17 cellular contexts compared by ENCODE assay signal in genomic region chr6:37254881-37255280, GRCh38. TPM values are rescaled to one million over a fixed set of nuclear protein-coding genes. Genes with fewer than 3 reads are reported as not detected.
DNase-seq lines count a peak whose midpoint lies in the region; ATAC-seq, FAIRE-seq and TF ChIP-seq lines count a peak whose summit lies in the region.
"Had no signal": no experiment of that assay in that cellular context is flagged by ENCODE, and none has a peak within 500 bp of the region (broad histone marks: within the 10 kb centered on the region; RNA-seq: fewer than 3 reads in every experiment).

No MANE protein-coding gene starts in this region.

- peaks cover 21% of the 10 kb centered on the region for H3K79me2 ChIP-seq in HepG2 (ENCODE audit: insufficient read depth, low read length)

- no peak overlapping the region for H4K91ac ChIP-seq in mesenchymal stem cell (ENCODE audit: low read length)

- POLR2A ChIA-PET in HepG2 (lab: Yijun Ruan, JAX), result no interaction called here

- H3K4me1 ChIP-seq in HepG2 (ENCODE audit: insufficient read depth, low read length) (peaks cover 32% of the 10 kb centered on the region), right lobe of liver (no peaks in the 10 kb centered on the region), mesenchymal stem cell (ENCODE audit: control insufficient read depth, insufficient read depth, low read depth, low read length) (no peaks in the 10 kb centered on the region)

- ATAC-seq in HepG2 (no peak), right lobe of liver (no peak), T-helper 17 cell (no peak), GM21390 (IDR thresholded peaks at IDR 0.05; ENCODE audit: unreplicated experiment) (no peak)

- WGBS in HepG2 (ENCODE audit: low lambda C conversion rate), result 87% methylated on average over 5 of the region's 5 CpGs
- 95% methylated on average over 4 of the region's 5 CpGs for WGBS in right lobe of liver (ENCODE audit: insufficient coverage, low coverage, low lambda C conversion rate, missing lambda C conversion rate)
- WGBS in mesenchymal stem cell, result 81% methylated on average over 5 of the region's 5 CpGs

- H4K20me1 ChIP-seq in HepG2 (ENCODE audit: insufficient read depth, low read length), result no peaks in the 10 kb centered on the region
- H4K20me1 ChIP-seq: BLaER1 had no signal

- H3K27me3 ChIP-seq in HepG2 (ENCODE audit: control insufficient read depth in 1 of 2, insufficient read depth in 2 of 2, low read length in 2 of 2) (no peaks in the 10 kb centered on the region; a peak in 1 of 5 replicates), right lobe of liver (no peaks in the 10 kb centered on the region), mesenchymal stem cell (ENCODE audit: control insufficient read depth in 1 of 2, insufficient read depth in 1 of 2, low read length in 2 of 2) (no peaks in the 10 kb centered on the region)
- H3K27me3 ChIP-seq: BLaER1 had no signal

- H3K4me2 ChIP-seq in HepG2 (ENCODE audit: low read depth, low read length) (no peak overlapping the region), mesenchymal stem cell (ENCODE audit: low read length, poor library complexity, severe bottlenecking) (no peak overlapping the region)
- H3K4me2 ChIP-seq: BLaER1 had no signal

- no peak for TF ChIP-seq EP300 in HepG2 (IDR thresholded peaks at IDR 0.05; ENCODE audit: low read depth in 2 of 2, low read length in 2 of 2)
- no peak for TF ChIP-seq EP300 in HepG2 (CRISPR knock-in tag; IDR thresholded peaks at IDR 0.05; ENCODE audit: borderline replicate concordance)

- no peak overlapping the region for H2AFZ ChIP-seq in HepG2 (ENCODE audit: low read length)
- H2AFZ ChIP-seq in mesenchymal stem cell (ENCODE audit: low read depth, low read length), result peak overlapping the region; percentile 14

- no peak overlapping the region for H2BK5ac ChIP-seq in mesenchymal stem cell (ENCODE audit: low read depth, low read length, poor library complexity, severe bottlenecking)

- peaks cover 19% of the 10 kb centered on the region for H3K4me1 Mint-ChIP-seq in T-helper 17 cell

- H3K4me3 ChIP-seq in HepG2 (replicated peaks in 1 of 3; ENCODE audit: insufficient read depth in 1 of 3, low read depth in 2 of 3, low read length in 3 of 3) (no peak overlapping the region), right lobe of liver (no peak overlapping the region), mesenchymal stem cell (ENCODE audit: insufficient read depth in 1 of 2, low read depth in 1 of 2, low read length in 2 of 2) (no peak overlapping the region)
- H3K4me3 ChIP-seq: BLaER1, HAP-1 had no signal

- no peak overlapping the region for H3K4me3 Mint-ChIP-seq in T-helper 17 cell
- H3K4me3 Mint-ChIP-seq: HFFc6 had no signal

- in situ Hi-C loops in HepG2 (cut with HindIII; ENCODE audit: extremely low pct_ligation_motif_present, low pct_unique_long_range_greater_than_20kb), result no loop called here

- TF ChIP-seq POLR2A in HepG2 (IDR thresholded peaks at IDR 0.05; ENCODE audit: insufficient read depth in 1 of 2, low read depth in 2 of 2, low read length in 2 of 2) (no peak), right lobe of liver (IDR thresholded peaks at IDR 0.05) (no peak)

- no peak overlapping the region for H3K14ac ChIP-seq in mesenchymal stem cell (ENCODE audit: low read length in 2 of 2)

- H3K4ac ChIP-seq in mesenchymal stem cell (ENCODE audit: low read depth in 1 of 2, low read length in 2 of 2), result no peak overlapping the region

- H3K36me3 ChIP-seq in HepG2 (replicated peaks in 1 of 2; ENCODE audit: control insufficient read depth in 1 of 2, insufficient read depth in 2 of 2, low read length in 2 of 2), result no peaks in the 10 kb centered on the region
- H3K36me3 ChIP-seq in right lobe of liver, result no peaks in the 10 kb centered on the region
- no peaks in the 10 kb centered on the region for H3K36me3 ChIP-seq in mesenchymal stem cell (ENCODE audit: control insufficient read depth in 1 of 2, insufficient read depth in 2 of 2, low read depth in 1 of 2, low read length in 2 of 2)
- H3K36me3 ChIP-seq: BLaER1, HAP-1 had no signal

- peak overlapping the region in 1 of 2 experiments; percentile 9 for H2BK12ac ChIP-seq in mesenchymal stem cell (ENCODE audit: low read length in 2 of 2)

- H4K8ac ChIP-seq in mesenchymal stem cell (ENCODE audit: low read length), result no peak overlapping the region

- H3K23ac ChIP-seq in mesenchymal stem cell (ENCODE audit: low read length in 2 of 2), result no peak overlapping the region

- no peak overlapping the region for H3K18ac ChIP-seq in mesenchymal stem cell (ENCODE audit: low read depth in 1 of 2, low read length in 2 of 2)

- H3K9me3 ChIP-seq in HepG2 (ENCODE audit: low read length) (no peaks in the 10 kb centered on the region), right lobe of liver (no peaks in the 10 kb centered on the region), T-helper 17 cell (ENCODE audit: control insufficient read depth, low read length, poor library complexity, severe bottlenecking) (no peaks in the 10 kb centered on the region), mesenchymal stem cell (ENCODE audit: control insufficient read depth, low read length) (peaks cover 12% of the 10 kb centered on the region)
- H3K9me3 ChIP-seq: BLaER1, HAP-1 had no signal

- peaks cover 28% of the 10 kb centered on the region for H3K27me3 Mint-ChIP-seq in T-helper 17 cell

- intact Hi-C loops in HepG2 (cut with micrococcal nuclease; ENCODE audit: unreplicated experiment), result no loop called here
- intact Hi-C loops in right lobe of liver (cut with DNase I), result no loop called here

- no peak for FAIRE-seq in HepG2 (lab: Jason Lieb, UNC)
- FAIRE-seq: G401.6, GM12891 had no signal

- no peak overlapping the region for H2BK120ac ChIP-seq in mesenchymal stem cell (ENCODE audit: low read depth, low read length)

- peak overlapping the region; percentile 35 for H3K27ac Mint-ChIP-seq in T-helper 17 cell
- H3K27ac Mint-ChIP-seq: HFFc6 had no signal

- CTCF ChIA-PET in HepG2 (lab: Yijun Ruan, JAX; ENCODE audit: low intra/inter-chr PET ratio, low total read pairs), result no interaction called here

- H2BK15ac ChIP-seq in mesenchymal stem cell (ENCODE audit: low read depth, poor library complexity, severe bottlenecking), result no peak overlapping the region

- DNase-seq in HepG2 (ENCODE audit: low spot score) (no peak), right lobe of liver (no peak), T-helper 17 cell (no peak), mesenchymal stem cell (no peak), NK-92 (lab: John Stamatoyannopoulos, UW; ENCODE audit: unreplicated experiment) (no peak)
- no peak for DNase-seq in activated effector memory CD4-positive, alpha-beta T cell treated with Interleukin-2 at 50 U/mL for 16 hours
- DNase-seq: 8988T, AML-193, DMS53, GOT3, HFFc6 had no signal

- no peak for TF ChIP-seq RAD21 in HepG2 (CRISPR knock-in tag; IDR thresholded peaks at IDR 0.05)

- H3K27ac ChIP-seq in HepG2 (ENCODE audit: extremely low read length, insufficient read depth, low read length), result no peak overlapping the region
- no peak overlapping the region for H3K27ac ChIP-seq in right lobe of liver
- no peak overlapping the region for H3K27ac ChIP-seq in mesenchymal stem cell (ENCODE audit: low read length, poor library complexity, severe bottlenecking)
- H3K27ac ChIP-seq: BLaER1, HL-60 had no signal

- BruUV-seq in HepG2 (replicated peaks; lab: Mats Ljungman, UMichigan), result no TSS peak

- H3K9ac ChIP-seq in HepG2 (ENCODE audit: insufficient read depth, low read depth, low read length), result no peak overlapping the region
- no peak overlapping the region for H3K9ac ChIP-seq in mesenchymal stem cell (ENCODE audit: low read length)
- H3K9ac ChIP-seq: BLaER1 had no signal

- TF ChIP-seq CTCF in HepG2 (CRISPR knock-in tag; IDR thresholded peaks at IDR 0.05) (no peak), right lobe of liver (IDR thresholded peaks at IDR 0.05) (no peak)

- H3K36me3 Mint-ChIP-seq in T-helper 17 cell (ENCODE audit: low read depth), result peaks cover 2% of the 10 kb centered on the region

- no peak overlapping the region for H2AK5ac ChIP-seq in mesenchymal stem cell (ENCODE audit: low read length, severe bottlenecking)

- H3K79me1 ChIP-seq in mesenchymal stem cell (replicated peaks; ENCODE audit: low read length, poor library complexity, severe bottlenecking), result peaks cover 9% of the 10 kb centered on the region

RNA-seq across cellular contexts. Expression of gene TBC1D22B, which starts 2.7 kb away (rescaled TPM):
- total RNA-seq in HepG2 (2016; rRNA removed; fragmentation: Illumina TruSeq; extraction: Trizol) (12.9 and 15.5 TPM in 2 replicates), right lobe of liver (1 to 10 TPM; 1.3 to 4.0 (median 2.8) TPM), T-helper 17 cell (10 to 100 TPM; 11.2 to 11.9 TPM)
- 5.1 and 5.5 TPM in 2 replicates for total RNA-seq in HepG2 (2016; cell fraction: cytosol; rRNA removed; fragmentation: Illumina TruSeq; extraction: Trizol; ENCODE audit: low read depth)
- total RNA-seq in HepG2 (2016; cell fraction: insoluble cytoplasmic fraction; rRNA removed; fragmentation: Illumina TruSeq; extraction: Trizol), result 12.5 and 13.1 TPM in 2 replicates
- 18.5 and 19.2 TPM in 2 replicates for total RNA-seq in HepG2 (2016; cell fraction: membrane; rRNA removed; fragmentation: Illumina TruSeq; extraction: Trizol)
- 11.0 and 12.8 TPM in 2 replicates for total RNA-seq in HepG2 (2016; cell fraction: nucleus; rRNA removed; fragmentation: Illumina TruSeq; extraction: Trizol)
- polyA plus RNA-seq in HepG2 (2011; rRNA removed), result 8.4 and 9.7 TPM in 2 replicates
- polyA plus RNA-seq in HepG2 (2011; cell fraction: cytosol; rRNA removed), result 9.7 and 10.3 TPM in 2 replicates
- 10.9 and 11.1 TPM in 2 replicates for polyA plus RNA-seq in HepG2 (2011; cell fraction: nucleus; rRNA removed)
- 10.9 and 11.4 TPM in 2 replicates for polyA plus RNA-seq in HepG2 (2012)
- 4.7 and 5.3 TPM in 2 replicates for polyA plus RNA-seq in HepG2 (2016; cell fraction: cytosol; fragmentation: Illumina TruSeq; extraction: Trizol; ENCODE audit: low read depth)
- 17.4 and 20.4 TPM in 2 replicates for polyA plus RNA-seq in HepG2 (2016; cell fraction: insoluble cytoplasmic fraction; fragmentation: Illumina TruSeq; extraction: Trizol; ENCODE audit: low read depth)
- polyA plus RNA-seq in HepG2 (2016; cell fraction: membrane; fragmentation: Illumina TruSeq; extraction: Trizol; ENCODE audit: low read depth), result 15.4 and 16.5 TPM in 2 replicates
- 20.1 and 21.3 TPM in 2 replicates for polyA plus RNA-seq in HepG2 (2016; cell fraction: nucleus; fragmentation: Illumina TruSeq; extraction: Trizol; ENCODE audit: insufficient read depth, low read depth)
- 5.2 and 8.5 TPM in 2 replicates for polyA minus RNA-seq in HepG2 (2011; rRNA and poly(A)+ RNA removed; ENCODE audit: low replicate concordance)
- polyA minus RNA-seq in HepG2 (2011; cell fraction: cytosol; rRNA and poly(A)+ RNA removed), result 4.5 and 5.4 TPM in 2 replicates
- 10.0 and 11.3 TPM in 2 replicates for polyA minus RNA-seq in HepG2 (2011; cell fraction: nucleus; rRNA and poly(A)+ RNA removed)
- 7.1 TPM for polyA plus RNA-seq in mesenchymal stem cell (2013, experiment 1 of 2)
- 7.1 TPM for polyA plus RNA-seq in mesenchymal stem cell (2013, experiment 2 of 2)

RNA-seq across cellular contexts. Expression of gene TMEM217, which starts 3.1 kb away (rescaled TPM):
- total RNA-seq in HepG2 (2016; rRNA removed; fragmentation: Illumina TruSeq; extraction: Trizol) (1.6 and 3.4 TPM in 2 replicates), right lobe of liver (1 to 10 TPM in 2 of 6 experiments, under 1 TPM in 3, not detected in 1; 0.15 to 5.2 (median 0.92) TPM), T-helper 17 cell (1 to 10 TPM in 1 of 2 donors, under 1 TPM in 1; 0.37 to 2.0 TPM)
- 1.1 and 2.0 TPM in 2 replicates for total RNA-seq in HepG2 (2016; cell fraction: cytosol; rRNA removed; fragmentation: Illumina TruSeq; extraction: Trizol; ENCODE audit: low read depth)
- 1.9 and 2.0 TPM in 2 replicates for total RNA-seq in HepG2 (2016; cell fraction: insoluble cytoplasmic fraction; rRNA removed; fragmentation: Illumina TruSeq; extraction: Trizol)
- total RNA-seq in HepG2 (2016; cell fraction: membrane; rRNA removed; fragmentation: Illumina TruSeq; extraction: Trizol), result 1.5 and 2.6 TPM in 2 replicates
- total RNA-seq in HepG2 (2016; cell fraction: nucleus; rRNA removed; fragmentation: Illumina TruSeq; extraction: Trizol), result 3.4 and 4.3 TPM in 2 replicates
- 1.8 and 2.3 TPM in 2 replicates for polyA plus RNA-seq in HepG2 (2011; rRNA removed)
- polyA plus RNA-seq in HepG2 (2011; cell fraction: cytosol; rRNA removed), result 1.2 and 1.8 TPM in 2 replicates
- polyA plus RNA-seq in HepG2 (2011; cell fraction: nucleus; rRNA removed), result 0.56 and 0.92 TPM in 2 replicates
- 1.3 and 1.5 TPM in 2 replicates for polyA plus RNA-seq in HepG2 (2012)
- polyA plus RNA-seq in HepG2 (2016; cell fraction: cytosol; fragmentation: Illumina TruSeq; extraction: Trizol; ENCODE audit: low read depth), result 0.25 and 0.40 TPM in 2 replicates
- polyA plus RNA-seq in HepG2 (2016; cell fraction: insoluble cytoplasmic fraction; fragmentation: Illumina TruSeq; extraction: Trizol; ENCODE audit: low read depth), result 2.7 and 3.0 TPM in 2 replicates
- 0.95 and 1.4 TPM in 2 replicates for polyA plus RNA-seq in HepG2 (2016; cell fraction: membrane; fragmentation: Illumina TruSeq; extraction: Trizol; ENCODE audit: low read depth)
- 2.9 and 4.5 TPM in 2 replicates for polyA plus RNA-seq in HepG2 (2016; cell fraction: nucleus; fragmentation: Illumina TruSeq; extraction: Trizol; ENCODE audit: insufficient read depth, low read depth)
- polyA minus RNA-seq in HepG2 (2011; rRNA and poly(A)+ RNA removed; ENCODE audit: low replicate concordance), result 1.7 and 2.2 TPM in 2 replicates
- polyA minus RNA-seq in HepG2 (2011; cell fraction: cytosol; rRNA and poly(A)+ RNA removed), result 0.97 and 2.3 TPM in 2 replicates
- polyA minus RNA-seq in HepG2 (2011; cell fraction: nucleus; rRNA and poly(A)+ RNA removed), result 2.1 and 2.7 TPM in 2 replicates
- polyA plus RNA-seq in mesenchymal stem cell (2013, experiment 1 of 2), result 2.0 TPM
- polyA plus RNA-seq in mesenchymal stem cell (2013, experiment 2 of 2), result 2.5 TPM
